Comparison of ENCODE assay signal across 8 cellular contexts in genomic region chr4:4106923-4107322, GRCh38.
DNase-seq lines count a peak whose midpoint lies in the region; ATAC-seq and TF ChIP-seq lines count a peak whose summit lies in the region.
"Not testable (repeated sequence)": the region's sequence is repeated elsewhere in the genome, so short reads cannot be mapped to it uniquely, and the experiment has no call there.

No MANE protein-coding gene starts in this region.

- not testable (repeated sequence) for H3K4me3 ChIP-seq in CD4-positive, CD25-positive, alpha-beta regulatory T cell (ENCODE audit: low read depth, low read length)
- peak overlapping the region; percentile 71 for H3K4me3 ChIP-seq in HUES6 (ENCODE audit: low read depth, low read length)

- not testable (repeated sequence) for H3K36me3 ChIP-seq in CD4-positive, CD25-positive, alpha-beta regulatory T cell (ENCODE audit: control insufficient read depth, insufficient read depth, low read length); HUES6 (ENCODE audit: control insufficient read depth, insufficient read depth, low read length)

- TF ChIP-seq CTCF in nephron progenitor cell (IDR thresholded peaks at IDR 0.05) = not testable (repeated sequence)

- peak overlapping the region in 3 of 4 donors; percentile 27 to 52 (median 30) for H3K4me3 Mint-ChIP-seq in CD4-positive, CD25-positive, alpha-beta regulatory T cell
- H3K4me3 Mint-ChIP-seq in T-helper 17 cell (peak overlapping the region; percentile 86), nephron progenitor cell (peak overlapping the region; percentile 42)
- peak overlapping the region; percentile 67 for H3K4me3 Mint-ChIP-seq in activated naive CD8-positive, alpha-beta T cell
- peak overlapping the region; percentile 70 to 76 for H3K4me3 Mint-ChIP-seq in effector memory CD8-positive, alpha-beta T cell
- peak overlapping the region; percentile 80 to 83 for H3K4me3 Mint-ChIP-seq in stimulated activated naive CD8-positive, alpha-beta T cell treated with anti-CD3 and anti-CD28 coated beads, Interleukin-15, amount 100 ng/mL, for 72 hours

- H3K4me1 Mint-ChIP-seq in CD4-positive, CD25-positive, alpha-beta regulatory T cell; T-helper 17 cell; activated naive CD8-positive, alpha-beta T cell (ENCODE audit: low read depth); effector memory CD8-positive, alpha-beta T cell (ENCODE audit: low read depth in 2 of 2); nephron progenitor cell: not testable (repeated sequence)
- peaks cover 13% of the 10 kb centered on the region for H3K4me1 Mint-ChIP-seq in stimulated activated naive CD8-positive, alpha-beta T cell treated with anti-CD3 and anti-CD28 coated beads, Interleukin-15, amount 100 ng/mL, for 72 hours

- not testable (repeated sequence) for H3K9me3 Mint-ChIP-seq in CD4-positive, CD25-positive, alpha-beta regulatory T cell; activated naive CD8-positive, alpha-beta T cell (ENCODE audit: low read depth); effector memory CD8-positive, alpha-beta T cell; nephron progenitor cell; stimulated activated naive CD8-positive, alpha-beta T cell treated with anti-CD3 and anti-CD28 coated beads, Interleukin-15, amount 100 ng/mL, for 72 hours

- DNase-seq in CD4-positive, CD25-positive, alpha-beta regulatory T cell; T-helper 17 cell; effector memory CD8-positive, alpha-beta T cell; stimulated activated naive CD8-positive, alpha-beta T cell treated with anti-CD3 and anti-CD28 coated beads, Interleukin-15, amount 100 ng/mL, for 72 hours: not testable (repeated sequence)
- peak; percentile 16 for DNase-seq in iPS-NIHi11 (ENCODE audit: low spot score)
- DNase-seq in nephron progenitor cell = peak; percentile 26

- H3K27me3 ChIP-seq in CD4-positive, CD25-positive, alpha-beta regulatory T cell (ENCODE audit: control insufficient read depth, insufficient read depth, low read length) = not testable (repeated sequence)
- H3K27me3 ChIP-seq in HUES6 (ENCODE audit: control insufficient read depth, insufficient read depth, low read length) = peaks cover 30% of the 10 kb centered on the region

- ATAC-seq in CD4-positive, CD25-positive, alpha-beta regulatory T cell (ENCODE audit: low read depth in 2 of 2); T-helper 17 cell; effector memory CD8-positive, alpha-beta T cell (replicated peaks): not testable (repeated sequence)
- peak; percentile 52 for ATAC-seq in stimulated activated naive CD8-positive, alpha-beta T cell treated with anti-CD3 and anti-CD28 coated beads, Interleukin-15, amount 100 ng/mL, for 72 hours

- H3K9ac ChIP-seq in HUES6 (ENCODE audit: low read length) = not testable (repeated sequence)

- peaks cover 41% of the 10 kb centered on the region for H3K27me3 Mint-ChIP-seq in CD4-positive, CD25-positive, alpha-beta regulatory T cell
- H3K27me3 Mint-ChIP-seq in T-helper 17 cell (peaks cover 49% of the 10 kb centered on the region), nephron progenitor cell (ENCODE audit: low read depth, poor library complexity) (peaks cover 64% of the 10 kb centered on the region)
- H3K27me3 Mint-ChIP-seq in activated naive CD8-positive, alpha-beta T cell = peaks cover 18% of the 10 kb centered on the region
- H3K27me3 Mint-ChIP-seq in effector memory CD8-positive, alpha-beta T cell = peaks cover 0 to 61% of the 10 kb centered on the region in 2 donors
- peaks cover 57% of the 10 kb centered on the region for H3K27me3 Mint-ChIP-seq in stimulated activated naive CD8-positive, alpha-beta T cell treated with anti-CD3 and anti-CD28 coated beads, Interleukin-15, amount 100 ng/mL, for 72 hours

- not testable (repeated sequence) for H3K9me3 ChIP-seq in CD4-positive, CD25-positive, alpha-beta regulatory T cell (ENCODE audit: control insufficient read depth in 2 of 2, low read length in 2 of 2); HUES6 (ENCODE audit: control insufficient read depth, insufficient read depth, low read depth, low read length); T-helper 17 cell (ENCODE audit: control insufficient read depth, low read length, poor library complexity, severe bottlenecking)

- not testable (repeated sequence) for H3K36me3 Mint-ChIP-seq in CD4-positive, CD25-positive, alpha-beta regulatory T cell; T-helper 17 cell (ENCODE audit: low read depth); activated naive CD8-positive, alpha-beta T cell; effector memory CD8-positive, alpha-beta T cell (ENCODE audit: insufficient read depth); nephron progenitor cell (ENCODE audit: low read depth)

- H3K27ac Mint-ChIP-seq in CD4-positive, CD25-positive, alpha-beta regulatory T cell; T-helper 17 cell; activated naive CD8-positive, alpha-beta T cell; effector memory CD8-positive, alpha-beta T cell; nephron progenitor cell; stimulated activated naive CD8-positive, alpha-beta T cell treated with anti-CD3 and anti-CD28 coated beads, Interleukin-15, amount 100 ng/mL, for 72 hours: not testable (repeated sequence)

- not testable (repeated sequence) for H3K27ac ChIP-seq in CD4-positive, CD25-positive, alpha-beta regulatory T cell (ENCODE audit: insufficient read depth, low read length, poor library complexity, severe bottlenecking); HUES6 (ENCODE audit: low read depth, low read length)

- H3K4me1 ChIP-seq in CD4-positive, CD25-positive, alpha-beta regulatory T cell (ENCODE audit: control insufficient read depth, insufficient read depth, low read length, poor library complexity, severe bottlenecking); HUES6 (ENCODE audit: control insufficient read depth, insufficient read depth, low read length): not testable (repeated sequence)

Comparison
In these comparisons a context has a peak if more than half of its experiments do, and no peak if none do; other contexts are left out.
1. H3K4me3 Mint-ChIP-seq: peak in every context shown above with its lines; median percentile 86 in T-helper 17 cell; 82 in stimulated activated naive CD8-positive, alpha-beta T cell treated with anti-CD3 and anti-CD28 coated beads, Interleukin-15, amount 100 ng/mL, for 72 hours; 73 in effector memory CD8-positive, alpha-beta T cell; 67 in activated naive CD8-positive, alpha-beta T cell; 42 in nephron progenitor cell; 30 in CD4-positive, CD25-positive, alpha-beta regulatory T cell.